Comparison of ENCODE assay signal across 12 cellular contexts in the genomic region with DNA sequence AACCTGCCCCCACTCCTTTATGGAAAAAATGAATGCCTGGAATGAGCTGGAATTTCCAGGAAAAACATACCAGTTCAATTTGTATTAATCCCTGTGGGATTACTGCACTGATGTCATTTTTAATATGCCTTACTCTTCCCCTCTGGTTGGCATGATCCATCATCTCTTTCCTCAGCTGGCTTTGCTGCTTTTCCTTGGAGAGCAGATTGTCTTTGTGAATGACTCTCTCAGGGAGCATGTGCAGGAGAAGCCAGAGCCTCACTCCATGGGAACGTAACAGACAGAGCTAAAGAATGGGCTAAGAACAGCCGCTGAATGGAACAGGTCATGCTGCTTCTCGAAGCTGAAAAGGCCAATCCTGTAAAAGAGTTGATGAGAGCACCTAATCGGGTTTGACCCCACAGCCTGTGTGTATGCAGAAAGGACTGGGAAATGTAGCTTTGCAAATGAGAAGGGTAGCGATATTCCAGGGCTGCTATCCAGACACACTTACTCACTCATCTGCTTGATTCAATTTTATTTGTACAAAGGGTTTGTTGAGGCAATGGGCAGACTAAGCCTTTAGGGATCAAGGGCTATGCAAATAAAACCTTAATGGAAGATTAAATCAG. TPM values are rescaled to one million over a fixed set of nuclear protein-coding genes. Genes with fewer than 3 reads are reported as not detected.
A peak's percentile ranks its signal among the peaks of the same experiment; 100 is the strongest.
DNase-seq lines count a peak whose midpoint lies in the region; ATAC-seq and TF ChIP-seq lines count a peak whose summit lies in the region.
"Had no signal": no experiment of that assay in that cellular context is flagged by ENCODE, and none has a peak within 500 bp of the region (broad histone marks: within the 10 kb centered on the region; RNA-seq: fewer than 3 reads in every experiment).

No MANE protein-coding gene starts in this region.

- H2AFZ ChIP-seq in MM.1S (ENCODE audit: low read length): no peak overlapping the region

- H3K9me3 ChIP-seq in thoracic aorta: no peaks in the 10 kb centered on the region
- no peaks in the 10 kb centered on the region for H3K9me3 ChIP-seq in MM.1S (replicated peaks; ENCODE audit: insufficient read depth, low read length)

- H3K27me3 ChIP-seq in thoracic aorta (replicated peaks; ENCODE audit: insufficient read depth) (no peaks in the 10 kb centered on the region), MM.1S (replicated peaks; ENCODE audit: insufficient read depth, low read length) (no peaks in the 10 kb centered on the region)

- H3K27ac ChIP-seq in caudate nucleus (ENCODE audit: low read depth, low read length): peak overlapping the region; percentile 9
- H3K27ac ChIP-seq in thoracic aorta: peak overlapping the region; percentile 58 to 79
- H3K27ac ChIP-seq in MM.1S (ENCODE audit: low read length): no peak overlapping the region
- H3K27ac ChIP-seq: 22Rv1, epithelial cell of prostate had no signal

- no peak overlapping the region for H3K4me2 ChIP-seq in MM.1S (ENCODE audit: low read depth, low read length)

- no peaks in the 10 kb centered on the region for H3K79me2 ChIP-seq in MM.1S (ENCODE audit: low read length)

- no peaks in the 10 kb centered on the region for H3K9me2 ChIP-seq in MM.1S (replicated peaks; ENCODE audit: insufficient read depth, low read length)

- H3F3A ChIP-seq in MM.1S (ENCODE audit: insufficient read depth, low read length): no peaks in the 10 kb centered on the region

- DNase-seq in DMS 273 (lab: John Stamatoyannopoulos, UW; ENCODE audit: unreplicated experiment) (peak; percentile 19), DMS 273 treated with DMSO at 0.1 percent for 48 hours (lab: John Stamatoyannopoulos, UW) (no peak), caudate nucleus (lab: John Stamatoyannopoulos, UW) (peak in 9 of 61 donors; percentile 13 to 31 (median 24)), iris pigment epithelial cell (ENCODE audit: low read depth) (peak; percentile 76), thoracic aorta (ENCODE audit: low spot score) (peak; percentile 42), MM.1S (no peak), 8988T (no peak)
- DNase-seq: activated T-cell treated with anti-CD3 and anti-CD28 coated beads, Interleukin-2, amount 50 U/mL, for 4 hours; T-cell had no signal

- H4K20me1 ChIP-seq in MM.1S (ENCODE audit: insufficient read depth, low read length): no peaks in the 10 kb centered on the region

- TF ChIP-seq CTCF in thoracic aorta (IDR thresholded peaks at IDR 0.05) (no peak), MM.1S (IDR thresholded peaks at IDR 0.05; ENCODE audit: low read length) (no peak)

- H3K4me1 ChIP-seq in thoracic aorta (ENCODE audit: control insufficient read depth in 1 of 2, low read depth in 2 of 2) (peaks cover 16 to 30% of the 10 kb centered on the region in 2 donors), MM.1S (ENCODE audit: low read length) (no peaks in the 10 kb centered on the region)

- H3K36me3 ChIP-seq in thoracic aorta (no peaks in the 10 kb centered on the region), MM.1S (replicated peaks; ENCODE audit: insufficient read depth, low read length) (no peaks in the 10 kb centered on the region)

- ATAC-seq in thoracic aorta (ENCODE audit: insufficient number of reproducible peaks, low FRiP score, low read depth) (peak; percentile 86), GM18861 (IDR thresholded peaks at IDR 0.05; ENCODE audit: unreplicated experiment) (no peak)
- ATAC-seq: activated T-cell treated with anti-CD3 and anti-CD28 coated beads, Interleukin-2, amount 50 U/mL, for 4 hours; T-cell had no signal

- H3K4me3 ChIP-seq in thoracic aorta: peak overlapping the region; percentile 36
- H3K4me3 ChIP-seq in MM.1S (ENCODE audit: low read length): no peak overlapping the region

- H3K9ac ChIP-seq in MM.1S (ENCODE audit: low read length): no peak overlapping the region

RNA-seq across cellular contexts. Expression of a gene that starts 20.7 kb away (rescaled TPM):
- total RNA-seq in thoracic aorta: 100 to 1,000 TPM; 174 to 238 TPM

Comparison
In these comparisons a context has a peak if more than half of its experiments do, and no peak if none do; other contexts are left out.
1. DNase-seq: peak in DMS 273 (single experiment), iris pigment epithelial cell (single experiment) and thoracic aorta (single experiment); none in DMS 273 treated with DMSO at 0.1 percent for 48 hours (single experiment), MM.1S (single experiment) and 8988T (single experiment).